1 cellular context compared by ENCODE assay signal in the genomic region with DNA sequence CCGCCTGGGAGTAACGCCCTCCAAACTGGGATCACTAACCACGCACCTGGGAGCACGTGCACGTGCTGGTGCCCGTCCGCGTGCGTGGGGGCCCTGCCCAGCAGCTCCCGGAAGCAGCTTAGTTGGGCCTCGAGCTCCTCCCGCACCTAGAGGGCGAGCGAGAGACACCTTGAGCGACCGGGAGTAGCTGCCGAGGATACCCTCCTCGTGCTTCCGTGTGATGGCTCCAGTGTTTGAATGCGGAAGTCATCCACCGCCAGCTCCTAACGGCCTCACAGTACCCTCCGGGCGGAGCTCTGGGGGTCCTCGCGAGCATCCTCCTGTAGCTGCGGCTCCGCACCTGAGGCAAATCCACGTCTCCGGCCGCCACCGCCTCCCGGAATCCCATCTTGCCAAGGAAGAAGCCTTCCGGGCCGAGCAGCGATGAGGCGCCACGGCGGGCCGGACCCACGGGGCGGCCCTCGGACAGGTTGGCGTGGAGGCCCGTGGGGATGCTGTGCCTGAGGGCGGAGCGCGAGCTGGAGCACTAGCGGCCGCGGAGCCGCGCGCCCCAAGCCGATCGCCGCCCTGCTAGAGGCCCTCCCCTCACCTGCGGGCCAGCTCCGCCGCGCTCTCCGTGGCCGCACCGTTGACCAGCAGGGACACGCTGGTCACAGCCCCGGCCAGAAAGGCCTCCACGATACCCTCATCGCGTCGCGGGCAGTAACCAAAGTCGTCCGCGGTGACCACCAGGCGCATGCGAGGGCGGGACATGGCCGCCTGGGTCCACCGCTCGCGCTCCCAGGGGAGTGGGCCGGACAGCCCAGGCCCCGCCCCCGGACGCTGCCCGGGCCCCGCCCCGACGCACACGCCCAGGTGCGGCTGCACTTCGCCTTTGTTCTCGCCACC.
TF ChIP-seq lines count a peak whose summit lies in the region.

A gene with protein sequence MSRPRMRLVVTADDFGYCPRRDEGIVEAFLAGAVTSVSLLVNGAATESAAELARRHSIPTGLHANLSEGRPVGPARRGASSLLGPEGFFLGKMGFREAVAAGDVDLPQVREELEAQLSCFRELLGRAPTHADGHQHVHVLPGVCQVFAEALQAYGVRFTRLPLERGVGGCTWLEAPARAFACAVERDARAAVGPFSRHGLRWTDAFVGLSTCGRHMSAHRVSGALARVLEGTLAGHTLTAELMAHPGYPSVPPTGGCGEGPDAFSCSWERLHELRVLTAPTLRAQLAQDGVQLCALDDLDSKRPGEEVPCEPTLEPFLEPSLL (minus strand): TSS at position 761 of the 888 bp plus-strand sequence. CDS start 8 bp downstream, at position 753.

TF ChIP-seq in HepG2, 621 proteins besides CTCF, POLR2A, EP300 and RAD21 (continued from another document and continues in another):
- TF ChIP-seq ZBTB39 (CRISPR knock-in tag; IDR thresholded peaks at IDR 0.05) = peak; percentile 67; the same call in 1 of the 2 replicates
- TF ChIP-seq BRCA1 (CRISPR knock-in tag; IDR thresholded peaks at IDR 0.05) = peak; percentile 64; the same call in 1 of the 2 replicates
- TF ChIP-seq USF2 (IDR thresholded peaks at IDR 0.05; ENCODE audit: low read depth, low read length) = no peak
- 0 out of 2 replicates have a peak, but pooled peaks have one; percentile 35 for TF ChIP-seq USF2 (CRISPR knock-in tag; IDR thresholded peaks at IDR 0.05; ENCODE audit: borderline replicate concordance)
- TF ChIP-seq HIC2 (CRISPR knock-in tag; IDR thresholded peaks at IDR 0.05; ENCODE audit: low read depth) = peak; percentile 82
- TF ChIP-seq, protein P1, sequence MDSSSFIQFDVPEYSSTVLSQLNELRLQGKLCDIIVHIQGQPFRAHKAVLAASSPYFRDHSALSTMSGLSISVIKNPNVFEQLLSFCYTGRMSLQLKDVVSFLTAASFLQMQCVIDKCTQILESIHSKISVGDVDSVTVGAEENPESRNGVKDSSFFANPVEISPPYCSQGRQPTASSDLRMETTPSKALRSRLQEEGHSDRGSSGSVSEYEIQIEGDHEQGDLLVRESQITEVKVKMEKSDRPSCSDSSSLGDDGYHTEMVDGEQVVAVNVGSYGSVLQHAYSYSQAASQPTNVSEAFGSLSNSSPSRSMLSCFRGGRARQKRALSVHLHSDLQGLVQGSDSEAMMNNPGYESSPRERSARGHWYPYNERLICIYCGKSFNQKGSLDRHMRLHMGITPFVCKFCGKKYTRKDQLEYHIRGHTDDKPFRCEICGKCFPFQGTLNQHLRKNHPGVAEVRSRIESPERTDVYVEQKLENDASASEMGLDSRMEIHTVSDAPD (CRISPR knock-in tag; IDR thresholded peaks at IDR 0.05) = 0 out of 2 replicates have a peak, but pooled peaks have one; percentile 30
- TF ChIP-seq ELK4 (CRISPR knock-in tag; IDR thresholded peaks at IDR 0.05; ENCODE audit: borderline replicate concordance) = peak; percentile 88; the same call in 1 of the 2 replicates
- TF ChIP-seq, protein P2, sequence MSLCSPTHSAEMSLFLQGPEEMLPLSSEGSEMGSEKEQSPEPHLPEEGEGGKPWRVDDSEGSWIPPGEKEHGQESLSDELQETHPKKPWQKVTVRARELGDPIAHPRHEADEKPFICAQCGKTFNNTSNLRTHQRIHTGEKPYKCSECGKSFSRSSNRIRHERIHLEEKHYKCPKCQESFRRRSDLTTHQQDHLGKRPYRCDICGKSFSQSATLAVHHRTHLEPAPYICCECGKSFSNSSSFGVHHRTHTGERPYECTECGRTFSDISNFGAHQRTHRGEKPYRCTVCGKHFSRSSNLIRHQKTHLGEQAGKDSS (CRISPR knock-in tag; IDR thresholded peaks at IDR 0.05; ENCODE audit: borderline replicate concordance, low read depth) = peak; percentile 98
- TF ChIP-seq ZSCAN25 (CRISPR knock-in tag; IDR thresholded peaks at IDR 0.05) = peak; percentile 78; the same call in 1 of the 2 replicates
- TF ChIP-seq ZNF335 (CRISPR knock-in tag; IDR thresholded peaks at IDR 0.05) = peak; percentile 84
- no peak; the same call in 1 of the 2 replicates for TF ChIP-seq ZXDC (CRISPR knock-in tag; IDR thresholded peaks at IDR 0.05)
- TF ChIP-seq, protein P3, sequence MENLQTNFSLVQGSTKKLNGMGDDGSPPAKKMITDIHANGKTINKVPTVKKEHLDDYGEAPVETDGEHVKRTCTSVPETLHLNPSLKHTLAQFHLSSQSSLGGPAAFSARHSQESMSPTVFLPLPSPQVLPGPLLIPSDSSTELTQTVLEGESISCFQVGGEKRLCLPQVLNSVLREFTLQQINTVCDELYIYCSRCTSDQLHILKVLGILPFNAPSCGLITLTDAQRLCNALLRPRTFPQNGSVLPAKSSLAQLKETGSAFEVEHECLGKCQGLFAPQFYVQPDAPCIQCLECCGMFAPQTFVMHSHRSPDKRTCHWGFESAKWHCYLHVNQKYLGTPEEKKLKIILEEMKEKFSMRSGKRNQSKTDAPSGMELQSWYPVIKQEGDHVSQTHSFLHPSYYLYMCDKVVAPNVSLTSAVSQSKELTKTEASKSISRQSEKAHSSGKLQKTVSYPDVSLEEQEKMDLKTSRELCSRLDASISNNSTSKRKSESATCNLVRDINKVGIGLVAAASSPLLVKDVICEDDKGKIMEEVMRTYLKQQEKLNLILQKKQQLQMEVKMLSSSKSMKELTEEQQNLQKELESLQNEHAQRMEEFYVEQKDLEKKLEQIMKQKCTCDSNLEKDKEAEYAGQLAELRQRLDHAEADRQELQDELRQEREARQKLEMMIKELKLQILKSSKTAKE (CRISPR knock-in tag; IDR thresholded peaks at IDR 0.05; ENCODE audit: borderline replicate concordance) = peak; percentile 73; the same call in 1 of the 2 replicates
- peak; percentile 34; the same call in 1 of the 2 replicates for TF ChIP-seq NFIB (CRISPR knock-in tag; IDR thresholded peaks at IDR 0.05; ENCODE audit: borderline replicate concordance)
- TF ChIP-seq NR0B2 (CRISPR knock-in tag; IDR thresholded peaks at IDR 0.05) = peak; percentile 98
- TF ChIP-seq, protein P4, sequence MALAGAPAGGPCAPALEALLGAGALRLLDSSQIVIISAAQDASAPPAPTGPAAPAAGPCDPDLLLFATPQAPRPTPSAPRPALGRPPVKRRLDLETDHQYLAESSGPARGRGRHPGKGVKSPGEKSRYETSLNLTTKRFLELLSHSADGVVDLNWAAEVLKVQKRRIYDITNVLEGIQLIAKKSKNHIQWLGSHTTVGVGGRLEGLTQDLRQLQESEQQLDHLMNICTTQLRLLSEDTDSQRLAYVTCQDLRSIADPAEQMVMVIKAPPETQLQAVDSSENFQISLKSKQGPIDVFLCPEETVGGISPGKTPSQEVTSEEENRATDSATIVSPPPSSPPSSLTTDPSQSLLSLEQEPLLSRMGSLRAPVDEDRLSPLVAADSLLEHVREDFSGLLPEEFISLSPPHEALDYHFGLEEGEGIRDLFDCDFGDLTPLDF (CRISPR knock-in tag; IDR thresholded peaks at IDR 0.05) = no peak
- TF ChIP-seq ZNF124 (CRISPR knock-in tag; IDR thresholded peaks at IDR 0.05) = peak; percentile 68
- TF ChIP-seq SATB2 (CRISPR knock-in tag; IDR thresholded peaks at IDR 0.05) = peak; percentile 82
- peak; percentile 75; the same call in 1 of the 2 replicates for TF ChIP-seq ZBTB8A (CRISPR knock-in tag; IDR thresholded peaks at IDR 0.05; ENCODE audit: borderline replicate concordance, low read depth)
- no peak for TF ChIP-seq NCOR1 (IDR thresholded peaks at IDR 0.05; ENCODE audit: borderline replicate concordance, low read length)
- peak; percentile 92 for TF ChIP-seq DZIP1 (CRISPR knock-in tag; IDR thresholded peaks at IDR 0.05)
- TF ChIP-seq KAT7 (CRISPR knock-in tag; IDR thresholded peaks at IDR 0.05; ENCODE audit: borderline replicate concordance) = peak; percentile 82
- no peak for TF ChIP-seq FIP1L1 (IDR thresholded peaks at IDR 0.05; ENCODE audit: borderline replicate concordance, insufficient read depth, low read depth, low read length)
- 0 out of 2 replicates have a peak, but pooled peaks have one; percentile 57 for TF ChIP-seq NFE2 (CRISPR knock-in tag; IDR thresholded peaks at IDR 0.05)
- TF ChIP-seq ZNF253 (CRISPR knock-in tag; IDR thresholded peaks at IDR 0.05; ENCODE audit: borderline replicate concordance) = peak; percentile 32
